8 cellular contexts compared by ENCODE assay signal in genomic region chr12:12032771-12033588, GRCh38. TPM values are rescaled to one million over a fixed set of nuclear protein-coding genes. Genes with fewer than 3 reads are reported as not detected.
DNase-seq lines count a peak whose midpoint lies in the region; ATAC-seq and TF ChIP-seq lines count a peak whose summit lies in the region.

No MANE protein-coding gene starts in this region.

- no peaks in the 10 kb centered on the region for H3K9me3 ChIP-seq in mesenchymal stem cell (ENCODE audit: control insufficient read depth, low read length)

- H2BK12ac ChIP-seq in mesenchymal stem cell (ENCODE audit: low read length in 2 of 2): peak overlapping the region in 1 of 2 experiments; percentile 68

- H3K9me3 Mint-ChIP-seq in endothelial cell (ENCODE audit: unreplicated experiment): no peaks in the 10 kb centered on the region

- peak overlapping the region; percentile 59 for H2BK5ac ChIP-seq in mesenchymal stem cell (ENCODE audit: low read depth, low read length, poor library complexity, severe bottlenecking)

- no peak overlapping the region for H3K23ac ChIP-seq in mesenchymal stem cell (ENCODE audit: low read length in 2 of 2)

- no peaks in the 10 kb centered on the region for H3K36me3 ChIP-seq in mesenchymal stem cell (ENCODE audit: control insufficient read depth in 1 of 2, insufficient read depth in 2 of 2, low read depth in 1 of 2, low read length in 2 of 2)

- no peak overlapping the region for H2AK5ac ChIP-seq in mesenchymal stem cell (ENCODE audit: low read length, severe bottlenecking)

- peak overlapping the region; percentile 57 for H2AFZ ChIP-seq in mesenchymal stem cell (ENCODE audit: low read depth, low read length)

- H3K4me3 ChIP-seq in mesenchymal stem cell (ENCODE audit: insufficient read depth in 1 of 2, low read depth in 1 of 2, low read length in 2 of 2): peak overlapping the region; percentile 24 to 78

- H3K27me3 Mint-ChIP-seq in endothelial cell (ENCODE audit: unreplicated experiment): peaks cover 2% of the 10 kb centered on the region

- TF ChIP-seq CTCF in endothelial cell (IDR thresholded peaks at IDR 0.05; ENCODE audit: unreplicated experiment): peak; percentile 82

- peak overlapping the region; percentile 97 for H3K27ac Mint-ChIP-seq in endothelial cell (ENCODE audit: unreplicated experiment)

- peak overlapping the region; percentile 43 for H4K8ac ChIP-seq in mesenchymal stem cell (ENCODE audit: low read length)

- peak overlapping the region; percentile 22 for H3K27ac ChIP-seq in mesenchymal stem cell (ENCODE audit: low read length, poor library complexity, severe bottlenecking)

- DNase-seq in DMS 273 (lab: John Stamatoyannopoulos, UW; ENCODE audit: unreplicated experiment) (peak; percentile 74), HS-5 (ENCODE audit: low read depth) (peak; percentile 72), NCI-H774 (lab: John Stamatoyannopoulos, UW) (peak; percentile 80), endothelial cell (ENCODE audit: low spot score) (peak; percentile 76), mesenchymal stem cell (peak; percentile 81)
- DNase-seq in activated CD8-positive, alpha-beta memory T cell treated with anti-CD3 and anti-CD28 coated beads, Interleukin-2, amount 50 U/mL, for 24 hours (ENCODE audit: extremely low read depth): peak; percentile 36
- DNase-seq in stimulated activated CD8-positive, alpha-beta memory T cell treated with anti-CD3 and anti-CD28 coated beads, Interleukin-15, amount 100 ng/mL, for 1 hour (ENCODE audit: low read depth): peak; percentile 48

- no peaks in the 10 kb centered on the region for H3K36me3 Mint-ChIP-seq in endothelial cell (ENCODE audit: low read depth, unreplicated experiment)

- no peak overlapping the region for H3K14ac ChIP-seq in mesenchymal stem cell (ENCODE audit: low read length in 2 of 2)

- H3K4ac ChIP-seq in mesenchymal stem cell (ENCODE audit: low read depth in 1 of 2, low read length in 2 of 2): no peak overlapping the region

- H4K91ac ChIP-seq in mesenchymal stem cell (ENCODE audit: low read length): peak overlapping the region; percentile 2

- H3K4me2 ChIP-seq in mesenchymal stem cell (ENCODE audit: low read length, poor library complexity, severe bottlenecking): peak overlapping the region; percentile 88

- WGBS in mesenchymal stem cell: 38% methylated on average over 21 of the region's 24 CpGs

- peaks cover 32% of the 10 kb centered on the region for H3K4me1 Mint-ChIP-seq in endothelial cell (ENCODE audit: unreplicated experiment)

- H3K4me3 Mint-ChIP-seq in endothelial cell (ENCODE audit: unreplicated experiment): peak overlapping the region; percentile 68

- no peaks in the 10 kb centered on the region for H3K79me1 ChIP-seq in mesenchymal stem cell (replicated peaks; ENCODE audit: low read length, poor library complexity, severe bottlenecking)

- H3K4me1 ChIP-seq in mesenchymal stem cell (ENCODE audit: control insufficient read depth, insufficient read depth, low read depth, low read length): peaks cover 2% of the 10 kb centered on the region

- H2BK120ac ChIP-seq in mesenchymal stem cell (ENCODE audit: low read depth, low read length): no peak overlapping the region

- ATAC-seq in HG02938 (IDR thresholded peaks at IDR 0.05; ENCODE audit: unreplicated experiment): no peak

- no peaks in the 10 kb centered on the region for H3K27me3 ChIP-seq in mesenchymal stem cell (ENCODE audit: control insufficient read depth in 1 of 2, insufficient read depth in 1 of 2, low read length in 2 of 2)

- no peak overlapping the region for H2BK15ac ChIP-seq in mesenchymal stem cell (ENCODE audit: low read depth, poor library complexity, severe bottlenecking)

- peak overlapping the region; percentile 0 to 75 for H3K18ac ChIP-seq in mesenchymal stem cell (ENCODE audit: low read depth in 1 of 2, low read length in 2 of 2)

- H3K9ac ChIP-seq in mesenchymal stem cell (ENCODE audit: low read length): peak overlapping the region; percentile 89

RNA-seq across cellular contexts. Expression of gene BCL2L14, which starts 37.8 kb away (rescaled TPM):
- total RNA-seq in endothelial cell (ENCODE audit: unreplicated experiment): 0.64 TPM
- 0.06 TPM for polyA plus RNA-seq in mesenchymal stem cell (2013, experiment 1 of 2)
- polyA plus RNA-seq in mesenchymal stem cell (2013, experiment 2 of 2): 0.03 TPM
